10 cellular contexts compared by ENCODE assay signal in genomic region chrX:70508296-70508911, GRCh38.
DNase-seq lines count a peak whose midpoint lies in the region; ATAC-seq lines count a peak whose summit lies in the region.
"Had no signal": no experiment of that assay in that cellular context is flagged by ENCODE, and none has a peak within 500 bp of the region (broad histone marks: within the 10 kb centered on the region; RNA-seq: fewer than 3 reads in every experiment).

No MANE protein-coding gene starts in this region.

- peaks cover 31% of the 10 kb centered on the region for H3K4me1 Mint-ChIP-seq in activated naive CD8-positive, alpha-beta T cell treated with anti-CD3 and anti-CD28 coated beads, Interleukin-2, amount 50 U/mL, for 24 hours

- no peaks in the 10 kb centered on the region for H3K36me3 Mint-ChIP-seq in activated naive CD8-positive, alpha-beta T cell treated with anti-CD3 and anti-CD28 coated beads, Interleukin-2, amount 50 U/mL, for 24 hours (ENCODE audit: low read depth)

- peak overlapping the region; percentile 24 for H3K27ac Mint-ChIP-seq in activated naive CD8-positive, alpha-beta T cell treated with anti-CD3 and anti-CD28 coated beads, Interleukin-2, amount 50 U/mL, for 24 hours

- ATAC-seq in activated naive CD8-positive, alpha-beta T cell treated with anti-CD3 and anti-CD28 coated beads, Interleukin-2, amount 50 U/mL, for 24 hours = peak; percentile 50
- ATAC-seq in HG03135 (IDR thresholded peaks at IDR 0.05; ENCODE audit: unreplicated experiment) (no peak), esophagus mucosa (no peak)

- peaks cover 10% of the 10 kb centered on the region for H3K27me3 Mint-ChIP-seq in activated naive CD8-positive, alpha-beta T cell treated with anti-CD3 and anti-CD28 coated beads, Interleukin-2, amount 50 U/mL, for 24 hours

- DNase-seq in stimulated activated CD4-positive, alpha-beta T cell treated with anti-CD3 and anti-CD28 coated beads, Interleukin-4, amount 100 ng/mL, for 24 hours = peak; percentile 4
- no peak for DNase-seq in stimulated activated CD4-positive, alpha-beta T cell treated with anti-CD3 and anti-CD28 coated beads, Interleukin-4, amount 100 ng/mL, for 4 hours
- DNase-seq in NCI-H1436 treated with DMSO at 0.1 percent for 48 hours (lab: John Stamatoyannopoulos, UW) = peak; percentile 35
- peak; percentile 5 for DNase-seq in activated naive CD8-positive, alpha-beta T cell treated with anti-CD3 and anti-CD28 coated beads, Interleukin-2, amount 50 U/mL, for 24 hours
- DNase-seq in pons (ENCODE audit: low spot score) = no peak
- DNase-seq in posterior cingulate gyrus = no peak
- DNase-seq: Caco-2, stomach had no signal

- H3K9me3 Mint-ChIP-seq in activated naive CD8-positive, alpha-beta T cell treated with anti-CD3 and anti-CD28 coated beads, Interleukin-2, amount 50 U/mL, for 24 hours = no peaks in the 10 kb centered on the region

- no peak overlapping the region for H3K4me3 Mint-ChIP-seq in activated naive CD8-positive, alpha-beta T cell treated with anti-CD3 and anti-CD28 coated beads, Interleukin-2, amount 50 U/mL, for 24 hours

- intact Hi-C loops in posterior cingulate gyrus (cut with DNase I) = no loop called here

Comparison
In these comparisons a context has a peak if more than half of its experiments do, and no peak if none do; other contexts are left out.
1. DNase-seq: peak in stimulated activated CD4-positive, alpha-beta T cell treated with anti-CD3 and anti-CD28 coated beads, Interleukin-4, amount 100 ng/mL, for 24 hours (single experiment), NCI-H1436 treated with DMSO at 0.1 percent for 48 hours (single experiment) and activated naive CD8-positive, alpha-beta T cell treated with anti-CD3 and anti-CD28 coated beads, Interleukin-2, amount 50 U/mL, for 24 hours (single experiment); none in stimulated activated CD4-positive, alpha-beta T cell treated with anti-CD3 and anti-CD28 coated beads, Interleukin-4, amount 100 ng/mL, for 4 hours (0 of 2), pons (single experiment) and posterior cingulate gyrus (0 of 10).